Comparison of ENCODE assay signal across 8 cellular contexts in genomic region chrX:13254076-13254785, GRCh38.
A peak's percentile ranks its signal among the peaks of the same experiment; 100 is the strongest.
DNase-seq lines count a peak whose midpoint lies in the region; ATAC-seq and TF ChIP-seq lines count a peak whose summit lies in the region.

No MANE protein-coding gene starts in this region.

- intact Hi-C loops in left ventricle myocardium superior (cut with micrococcal nuclease) = no loop called here
- intact Hi-C loops in cardiac septum (cut with DNase I) = loop anchor here (10.0 kb wide), 1 partner anchor 231 kb away; no protein-coding TSS in a partner anchor
- intact Hi-C loops in CD8-positive, alpha-beta T cell (cut with DNase I, micrococcal nuclease) = no loop called here

- no peak for TF ChIP-seq CTCF in CD8-positive, alpha-beta T cell (IDR thresholded peaks at IDR 0.05)

- CTCF ChIA-PET in CD8-positive, alpha-beta T cell (lab: Charles Lee) = no interaction called here

- H3K36me3 ChIP-seq in CD8-positive, alpha-beta T cell (ENCODE audit: insufficient read depth, low read length) = no peaks in the 10 kb centered on the region

- H3K9me3 Mint-ChIP-seq in CD8-positive, alpha-beta T cell = no peaks in the 10 kb centered on the region

- no peak for ATAC-seq in left ventricle myocardium superior
- peak; percentile 47 for ATAC-seq in HG03064 (IDR thresholded peaks at IDR 0.05; ENCODE audit: low read depth, unreplicated experiment)
- ATAC-seq in CD8-positive, alpha-beta T cell = no peak

- no peak overlapping the region for H3K4me3 Mint-ChIP-seq in CD8-positive, alpha-beta T cell

- no peaks in the 10 kb centered on the region for H3K27me3 ChIP-seq in CD8-positive, alpha-beta T cell (ENCODE audit: insufficient read depth, low read length)

- no peaks in the 10 kb centered on the region for H3K36me3 Mint-ChIP-seq in CD8-positive, alpha-beta T cell

- peaks cover 7% of the 10 kb centered on the region for H3K4me1 ChIP-seq in CD8-positive, alpha-beta T cell (ENCODE audit: insufficient read depth, low read length)

- H3K4me1 Mint-ChIP-seq in CD8-positive, alpha-beta T cell (ENCODE audit: low read depth) = peaks cover 25% of the 10 kb centered on the region

- POLR2A ChIA-PET in CD8-positive, alpha-beta T cell (lab: Charles Lee) = no interaction called here

- H3K27ac Mint-ChIP-seq in CD8-positive, alpha-beta T cell = no peak overlapping the region

- no peaks in the 10 kb centered on the region for H3K27me3 Mint-ChIP-seq in CD8-positive, alpha-beta T cell (ENCODE audit: low read depth)

- no peak overlapping the region for H3K27ac ChIP-seq in CD8-positive, alpha-beta T cell (ENCODE audit: low read depth, low read length)

- no peaks in the 10 kb centered on the region for H3K9me3 ChIP-seq in CD8-positive, alpha-beta T cell (ENCODE audit: low read length)

- no peak overlapping the region for H3K4me3 ChIP-seq in CD8-positive, alpha-beta T cell (ENCODE audit: low read depth, low read length)

- DNase-seq in left ventricle myocardium superior = peak; percentile 32
- DNase-seq in cardiac septum (ENCODE audit: low spot score) = no peak
- peak; percentile 83 for DNase-seq in RPMI7951 (ENCODE audit: low read depth)
- peak; percentile 82 for DNase-seq in iris pigment epithelial cell (ENCODE audit: low read depth)
- no peak for DNase-seq in CD8-positive, alpha-beta T cell
- no peak for DNase-seq in stimulated activated CD4-positive, alpha-beta T cell treated with anti-CD3 and anti-CD28 coated beads, Interleukin-12 subunit alpha, Interleukin-12 subunit beta, amount 100 ng/mL, for 4 hours
- no peak for DNase-seq in AG08395 (ENCODE audit: low spot score)

Comparison
In these comparisons a context has a peak if more than half of its experiments do, and no peak if none do; other contexts are left out.
1. DNase-seq: peak in left ventricle myocardium superior (single experiment), RPMI7951 (single experiment) and iris pigment epithelial cell (single experiment); none in cardiac septum (single experiment), CD8-positive, alpha-beta T cell (0 of 7), stimulated activated CD4-positive, alpha-beta T cell treated with anti-CD3 and anti-CD28 coated beads, Interleukin-12 subunit alpha, Interleukin-12 subunit beta, amount 100 ng/mL, for 4 hours (single experiment) and AG08395 (single experiment).